ENCODE assay signal across 8 cellular contexts in genomic region chr17:28763804-28764266, GRCh38. TPM values are rescaled to one million over a fixed set of nuclear protein-coding genes. Genes with fewer than 3 reads are reported as not detected.
DNase-seq lines count a peak whose midpoint lies in the region; ATAC-seq and TF ChIP-seq lines count a peak whose summit lies in the region.

No MANE protein-coding gene starts in this region.

- H3K27me3 Mint-ChIP-seq in MCF 10A (ENCODE audit: insufficient read depth, unreplicated experiment) = no peaks in the 10 kb centered on the region

- no peak overlapping the region for H3K4me3 Mint-ChIP-seq in MCF 10A (ENCODE audit: unreplicated experiment)

- H3K36me3 Mint-ChIP-seq in MCF 10A (ENCODE audit: insufficient read depth, unreplicated experiment) = peaks cover 83% of the 10 kb centered on the region

- H3K9me3 Mint-ChIP-seq in MCF 10A (ENCODE audit: unreplicated experiment) = no peaks in the 10 kb centered on the region

- H3K27ac Mint-ChIP-seq in MCF 10A (ENCODE audit: low read depth, unreplicated experiment) = peak overlapping the region; percentile 16

- H3K4me3 ChIP-seq in BJ (ENCODE audit: low read depth, low read length) (no peak overlapping the region), WI38 (ENCODE audit: low read depth, low read length) (no peak overlapping the region)

- peaks cover 10% of the 10 kb centered on the region for H3K4me1 Mint-ChIP-seq in MCF 10A (ENCODE audit: insufficient read depth, unreplicated experiment)

- H3K27me3 ChIP-seq in BJ (ENCODE audit: control insufficient read depth, insufficient read depth, low read length) = no peaks in the 10 kb centered on the region

- intact Hi-C loops in MCF 10A (cut with micrococcal nuclease) = loop anchor here (1.0 to 5.0 kb wide), 5 partner anchors 47 to 153 kb away; partner anchors contain the start of genes ERAL1, FAM222B and FLOT2

- ATAC-seq in GM21825 (IDR thresholded peaks at IDR 0.05; ENCODE audit: unreplicated experiment) (peak; percentile 21), HG02970 (IDR thresholded peaks at IDR 0.05; ENCODE audit: low FRiP score, unreplicated experiment) (no peak)

- DNase-seq in BJ (ENCODE audit: low read depth) (no peak), NCI-H2171 (lab: John Stamatoyannopoulos, UW) (peak; percentile 53), MCF 10A (ENCODE audit: unreplicated experiment) (peak; percentile 83), kidney glomerular epithelial cell (lab: John Stamatoyannopoulos, UW) (peak; percentile 77)
- DNase-seq in stimulated activated CD4-positive, alpha-beta T cell treated with anti-CD3 and anti-CD28 coated beads, Interleukin-4, amount 100 ng/mL, for 24 hours = peak; percentile 84

- CTCF ChIA-PET in BJ (lab: Yijun Ruan, JAX) (interaction anchor here (0.6 to 7.1 kb wide), 36 partner anchors 10 to 190 kb away, joined by 3 to 95 read pairs (median 6); partner anchors contain the start of genes DHRS13, FAM222B, NEK8 and PHF12), MCF 10A (lab: Yijun Ruan, JAX) (interaction anchor here (0.6 to 5.1 kb wide), 48 partner anchors 10 to 353 kb away, joined by 3 to 59 read pairs (median 6); partner anchors contain the start of genes DHRS13, FAM222B, FLOT2 and TLCD1)

- peaks cover 11% of the 10 kb centered on the region for H3K36me3 ChIP-seq in BJ (ENCODE audit: control insufficient read depth, insufficient read depth, low read length)

- POLR2A ChIA-PET in BJ (lab: Charles Lee) = no interaction called here
- POLR2A ChIA-PET in MCF 10A (lab: Yijun Ruan, JAX) = interaction anchor here (0.6 to 6.2 kb wide), 21 partner anchors 11 to 189 kb away, joined by 3 to 52 read pairs (median 4); partner anchors contain the start of genes DHRS13, FAM222B and FLOT2

- TF ChIP-seq CTCF in BJ (IDR thresholded peaks at IDR 0.05; ENCODE audit: insufficient read depth, low read depth, low read length) (peak; percentile 77), WI38 (IDR thresholded peaks at IDR 0.05; ENCODE audit: low read depth, low read length) (peak; percentile 69), MCF 10A (IDR thresholded peaks at IDR 0.05; ENCODE audit: unreplicated experiment) (peak; percentile 70)

- BruUV-seq in MCF 10A (replicated peaks; lab: Mats Ljungman, UMichigan) = no TSS peak

RNA-seq across cellular contexts. Expression of gene TRAF4, which starts 20.0 kb away (rescaled TPM):
- 26.4 and 55.6 TPM in 2 replicates for polyA plus RNA-seq in BJ (2011; rRNA removed)
- polyA minus RNA-seq in BJ (2011; rRNA and poly(A)+ RNA removed) = 80.8 and 135 TPM in 2 replicates
- 106 and 126 TPM in 2 replicates for total RNA-seq in MCF 10A (2022)

RNA-seq across cellular contexts. Expression of gene NEK8, which starts 35.2 kb away (rescaled TPM):
- 3.8 and 5.3 TPM in 2 replicates for polyA plus RNA-seq in BJ (2011; rRNA removed)
- polyA minus RNA-seq in BJ (2011; rRNA and poly(A)+ RNA removed) = 3.4 and 6.9 TPM in 2 replicates
- total RNA-seq in MCF 10A (2022) = 4.5 and 8.6 TPM in 2 replicates

RNA-seq across cellular contexts. Expression of gene TLCD1, which starts 37.8 kb away (rescaled TPM):
- polyA plus RNA-seq in BJ (2011; rRNA removed) = 9.4 and 9.8 TPM in 2 replicates
- polyA minus RNA-seq in BJ (2011; rRNA and poly(A)+ RNA removed) = 4.2 and 5.6 TPM in 2 replicates
- total RNA-seq in MCF 10A (2022) = 13.4 and 18.7 TPM in 2 replicates

RNA-seq across cellular contexts. Expression of gene RPL23A, which starts 44.0 kb away (rescaled TPM):
- polyA plus RNA-seq in BJ (2011; rRNA removed) = 486 and 1,227 TPM in 2 replicates
- polyA minus RNA-seq in BJ (2011; rRNA and poly(A)+ RNA removed) = 443 and 501 TPM in 2 replicates
- 1,941 and 2,110 TPM in 2 replicates for total RNA-seq in MCF 10A (2022)

RNA-seq across cellular contexts. Expression of gene RAB34, which starts 46.2 kb away (rescaled TPM):
- 307 and 473 TPM in 2 replicates for polyA plus RNA-seq in BJ (2011; rRNA removed)
- polyA minus RNA-seq in BJ (2011; rRNA and poly(A)+ RNA removed) = 192 and 265 TPM in 2 replicates
- total RNA-seq in MCF 10A (2022) = 90.0 and 105 TPM in 2 replicates
